In genomic region chr10:122953827-122954730, GRCh38 we compare ENCODE assay signal across 1 cellular context.
TF ChIP-seq lines count a peak whose summit lies in the region.

TSS of gene C10orf88 (minus strand) at chr10:122954227. CDS start at chr10:122954178, 49 bp downstream.

TF ChIP-seq in K562, 482 proteins besides CTCF, POLR2A, EP300 and RAD21 (continued from another document):
- TF ChIP-seq, protein P1, sequence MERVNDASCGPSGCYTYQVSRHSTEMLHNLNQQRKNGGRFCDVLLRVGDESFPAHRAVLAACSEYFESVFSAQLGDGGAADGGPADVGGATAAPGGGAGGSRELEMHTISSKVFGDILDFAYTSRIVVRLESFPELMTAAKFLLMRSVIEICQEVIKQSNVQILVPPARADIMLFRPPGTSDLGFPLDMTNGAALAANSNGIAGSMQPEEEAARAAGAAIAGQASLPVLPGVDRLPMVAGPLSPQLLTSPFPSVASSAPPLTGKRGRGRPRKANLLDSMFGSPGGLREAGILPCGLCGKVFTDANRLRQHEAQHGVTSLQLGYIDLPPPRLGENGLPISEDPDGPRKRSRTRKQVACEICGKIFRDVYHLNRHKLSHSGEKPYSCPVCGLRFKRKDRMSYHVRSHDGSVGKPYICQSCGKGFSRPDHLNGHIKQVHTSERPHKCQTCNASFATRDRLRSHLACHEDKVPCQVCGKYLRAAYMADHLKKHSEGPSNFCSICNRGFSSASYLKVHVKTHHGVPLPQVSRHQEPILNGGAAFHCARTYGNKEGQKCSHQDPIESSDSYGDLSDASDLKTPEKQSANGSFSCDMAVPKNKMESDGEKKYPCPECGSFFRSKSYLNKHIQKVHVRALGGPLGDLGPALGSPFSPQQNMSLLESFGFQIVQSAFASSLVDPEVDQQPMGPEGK (CRISPR knock-in tag; IDR thresholded peaks at IDR 0.05; ENCODE audit: borderline replicate concordance), result no peak
- TF ChIP-seq, protein P2, sequence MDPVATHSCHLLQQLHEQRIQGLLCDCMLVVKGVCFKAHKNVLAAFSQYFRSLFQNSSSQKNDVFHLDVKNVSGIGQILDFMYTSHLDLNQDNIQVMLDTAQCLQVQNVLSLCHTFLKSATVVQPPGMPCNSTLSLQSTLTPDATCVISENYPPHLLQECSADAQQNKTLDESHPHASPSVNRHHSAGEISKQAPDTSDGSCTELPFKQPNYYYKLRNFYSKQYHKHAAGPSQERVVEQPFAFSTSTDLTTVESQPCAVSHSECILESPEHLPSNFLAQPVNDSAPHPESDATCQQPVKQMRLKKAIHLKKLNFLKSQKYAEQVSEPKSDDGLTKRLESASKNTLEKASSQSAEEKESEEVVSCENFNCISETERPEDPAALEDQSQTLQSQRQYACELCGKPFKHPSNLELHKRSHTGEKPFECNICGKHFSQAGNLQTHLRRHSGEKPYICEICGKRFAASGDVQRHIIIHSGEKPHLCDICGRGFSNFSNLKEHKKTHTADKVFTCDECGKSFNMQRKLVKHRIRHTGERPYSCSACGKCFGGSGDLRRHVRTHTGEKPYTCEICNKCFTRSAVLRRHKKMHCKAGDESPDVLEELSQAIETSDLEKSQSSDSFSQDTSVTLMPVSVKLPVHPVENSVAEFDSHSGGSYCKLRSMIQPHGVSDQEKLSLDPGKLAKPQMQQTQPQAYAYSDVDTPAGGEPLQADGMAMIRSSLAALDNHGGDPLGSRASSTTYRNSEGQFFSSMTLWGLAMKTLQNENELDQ (CRISPR knock-in tag; IDR thresholded peaks at IDR 0.05; ENCODE audit: borderline replicate concordance), result no peak
- TF ChIP-seq MIER1 (IDR thresholded peaks at IDR 0.05; ENCODE audit: low read depth), result no peak
